1 cellular context compared by ENCODE assay signal in genomic region chr9:113682297-113682771, GRCh38.
TF ChIP-seq lines count a peak whose summit lies in the region.

No MANE protein-coding gene starts in this region.

TF ChIP-seq in HCT116, 20 proteins besides CTCF, POLR2A, EP300 and RAD21 (continued from another document):
- TF ChIP-seq ZBTB33 (IDR thresholded peaks at IDR 0.05; ENCODE audit: extremely low read depth, insufficient replicate concordance, low read length), result no peak
- no peak for TF ChIP-seq EZH2 (IDR thresholded peaks at IDR 0.05)
- no peak for TF ChIP-seq TCF7L2 (IDR thresholded peaks at IDR 0.05; ENCODE audit: borderline replicate concordance, extremely low read depth, insufficient read depth, insufficient read length)
- no peak for TF ChIP-seq EGR1 (IDR thresholded peaks at IDR 0.05; ENCODE audit: low read depth)
TF ChIP-seq in HCT116: peak in this region for 0.
